24 cellular contexts compared by ENCODE assay signal in the genomic region with DNA sequence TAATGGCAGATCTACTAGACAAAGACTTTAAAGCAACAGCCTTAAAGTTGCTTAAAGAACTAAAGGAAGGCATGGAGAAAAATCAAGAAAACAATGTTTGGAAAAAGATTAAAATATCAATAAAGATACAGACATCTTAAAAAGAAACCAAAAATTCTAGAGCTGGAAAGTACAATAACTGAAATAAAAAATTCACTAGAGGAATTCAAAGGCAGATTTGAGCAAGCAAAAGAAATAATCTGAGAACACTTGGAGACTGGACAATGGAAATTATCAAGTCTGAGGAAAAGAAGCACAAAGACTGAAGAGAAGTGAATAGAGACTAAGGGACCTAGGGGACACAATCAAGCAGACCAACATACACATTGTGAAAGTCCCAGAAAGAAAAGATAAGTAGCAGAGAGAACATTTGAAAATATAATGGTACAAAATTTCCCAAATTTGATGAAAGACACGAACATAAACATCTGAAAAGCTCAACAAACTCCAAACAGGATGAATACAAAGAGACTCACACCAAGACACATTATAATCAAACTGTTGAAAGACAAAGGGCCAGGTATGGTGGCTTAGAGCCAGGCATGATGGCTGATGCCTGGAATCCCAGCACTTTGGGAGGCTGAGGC.
"Had no signal": no experiment of that assay in that cellular context is flagged by ENCODE, and none has a peak within 500 bp of the region (broad histone marks: within the 10 kb centered on the region; RNA-seq: fewer than 3 reads in every experiment).

No MANE protein-coding gene starts in this region.

- H3K36me3 ChIP-seq: Peyer's patch, SJSA1 had no signal

- H3K4me2 ChIP-seq: SK-N-SH had no signal

- H3K4me3 ChIP-seq: Peyer's patch, SJSA1 had no signal

- DNase-seq: activated CD4-positive, alpha-beta T cell treated with anti-CD3 and anti-CD28 coated beads, Interleukin-2, amount 10 ng/mL, durations not matched to agents 7 days and 5 days; activated CD4-positive, alpha-beta T cell treated with anti-CD3 and anti-CD28 coated beads, Interleukin-2, amount 50 U/mL, for 48 hours; activated CD8-positive, alpha-beta T cell treated with anti-CD3 and anti-CD28 coated beads, Interleukin-2, amount 10 ng/mL, durations not matched to agents 7 days and 5 days; activated effector memory CD4-positive, alpha-beta T cell treated with Interleukin-2 at 50 U/mL for 16 hours; activated naive CD4-positive, alpha-beta T cell treated with anti-CD3 and anti-CD28 coated beads, Interleukin-2, amount 10 ng/mL, durations not matched to agents 7 days and 5 days; activated naive CD8-positive, alpha-beta T cell treated with anti-CD3 and anti-CD28 coated beads, Interleukin-2, amount 50 U/mL, for 24 hours; activated T-cell treated with anti-CD3 and anti-CD28 coated beads, Interleukin-2, amount 50 U/mL, for 24 hours; anterior cingulate cortex; caudate nucleus; NCI-H1105; NCI-H1417 treated with DMSO at 0.1 percent for 48 hours; NCI-H187 treated with DMSO at 0.1 percent for 48 hours; NCI-H2081; NCI-H2171 treated with DMSO at 0.1 percent for 48 hours; NCI-H345; NCI-H524 treated with DMSO at 0.1 percent for 48 hours; PC-3; Peyer's patch; RPMI8226; SHP77 treated with DMSO at 0.1 percent for 48 hours; SK-N-SH had no signal

- ATAC-seq: activated CD8-positive, alpha-beta T cell treated with anti-CD3 and anti-CD28 coated beads, Interleukin-2, amount 10 ng/mL, durations not matched to agents 7 days and 5 days; activated naive CD8-positive, alpha-beta T cell treated with anti-CD3 and anti-CD28 coated beads, Interleukin-2, amount 50 U/mL, for 24 hours; PC-3 had no signal

- H3K27me3 ChIP-seq: Peyer's patch, SJSA1 had no signal

- FAIRE-seq: bronchial epithelial cell, TTC549 had no signal

- H3K9ac ChIP-seq: SK-N-SH had no signal

- H3K27ac ChIP-seq: Peyer's patch, SJSA1 had no signal

- H3K9me3 ChIP-seq: SK-N-SH had no signal

- H3K4me1 ChIP-seq: Peyer's patch, SJSA1 had no signal
